In the genomic region with DNA sequence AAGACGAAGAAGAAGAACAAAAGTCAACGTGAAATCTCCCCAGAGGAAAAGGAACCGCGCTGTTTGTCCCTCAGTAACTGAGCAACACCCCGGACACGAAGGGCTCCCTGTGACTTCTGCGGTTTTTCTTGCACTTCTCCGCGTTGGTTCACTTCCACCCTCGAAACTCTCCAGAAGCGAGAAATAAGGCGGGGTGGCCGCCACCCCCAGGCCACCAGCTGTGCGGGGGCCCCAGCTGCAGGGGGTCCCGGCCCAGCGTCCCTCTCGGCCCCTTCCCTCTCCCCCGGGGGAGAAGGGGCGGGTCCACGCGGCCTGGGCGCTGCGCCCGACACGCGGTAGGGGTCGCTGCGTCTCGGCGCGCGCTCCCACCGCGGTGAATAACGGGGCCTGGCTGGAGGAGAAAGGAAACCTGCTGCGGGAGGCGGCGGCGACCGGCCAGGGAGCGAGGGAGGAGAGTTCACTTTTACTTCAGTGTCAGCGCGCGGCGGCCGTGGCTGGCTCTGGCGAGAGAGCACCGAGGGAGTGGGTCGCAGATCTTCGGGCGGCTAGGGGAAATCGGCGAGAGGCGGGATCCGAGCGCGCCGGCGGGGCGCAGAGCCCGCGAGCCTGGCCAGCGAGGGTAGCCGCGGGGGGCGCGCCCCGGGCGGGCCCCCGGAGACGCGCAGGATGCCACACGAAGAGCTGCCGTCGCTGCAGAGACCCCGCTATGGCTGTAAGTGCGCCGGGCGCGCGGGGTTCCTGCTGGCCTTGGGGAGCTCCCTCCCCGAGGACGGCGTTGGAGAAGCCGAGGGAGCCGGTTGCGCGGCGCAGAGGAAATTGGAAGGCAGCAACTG, we compare ENCODE assay signal across 9 cellular contexts. TPM values are rescaled to one million over a fixed set of nuclear protein-coding genes. Genes with fewer than 3 reads are reported as not detected.
DNase-seq lines count a peak whose midpoint lies in the region; ATAC-seq and TF ChIP-seq lines count a peak whose summit lies in the region.
"Had no signal": no experiment of that assay in that cellular context is flagged by ENCODE, and none has a peak within 500 bp of the region (broad histone marks: within the 10 kb centered on the region; RNA-seq: fewer than 3 reads in every experiment).

A gene with protein sequence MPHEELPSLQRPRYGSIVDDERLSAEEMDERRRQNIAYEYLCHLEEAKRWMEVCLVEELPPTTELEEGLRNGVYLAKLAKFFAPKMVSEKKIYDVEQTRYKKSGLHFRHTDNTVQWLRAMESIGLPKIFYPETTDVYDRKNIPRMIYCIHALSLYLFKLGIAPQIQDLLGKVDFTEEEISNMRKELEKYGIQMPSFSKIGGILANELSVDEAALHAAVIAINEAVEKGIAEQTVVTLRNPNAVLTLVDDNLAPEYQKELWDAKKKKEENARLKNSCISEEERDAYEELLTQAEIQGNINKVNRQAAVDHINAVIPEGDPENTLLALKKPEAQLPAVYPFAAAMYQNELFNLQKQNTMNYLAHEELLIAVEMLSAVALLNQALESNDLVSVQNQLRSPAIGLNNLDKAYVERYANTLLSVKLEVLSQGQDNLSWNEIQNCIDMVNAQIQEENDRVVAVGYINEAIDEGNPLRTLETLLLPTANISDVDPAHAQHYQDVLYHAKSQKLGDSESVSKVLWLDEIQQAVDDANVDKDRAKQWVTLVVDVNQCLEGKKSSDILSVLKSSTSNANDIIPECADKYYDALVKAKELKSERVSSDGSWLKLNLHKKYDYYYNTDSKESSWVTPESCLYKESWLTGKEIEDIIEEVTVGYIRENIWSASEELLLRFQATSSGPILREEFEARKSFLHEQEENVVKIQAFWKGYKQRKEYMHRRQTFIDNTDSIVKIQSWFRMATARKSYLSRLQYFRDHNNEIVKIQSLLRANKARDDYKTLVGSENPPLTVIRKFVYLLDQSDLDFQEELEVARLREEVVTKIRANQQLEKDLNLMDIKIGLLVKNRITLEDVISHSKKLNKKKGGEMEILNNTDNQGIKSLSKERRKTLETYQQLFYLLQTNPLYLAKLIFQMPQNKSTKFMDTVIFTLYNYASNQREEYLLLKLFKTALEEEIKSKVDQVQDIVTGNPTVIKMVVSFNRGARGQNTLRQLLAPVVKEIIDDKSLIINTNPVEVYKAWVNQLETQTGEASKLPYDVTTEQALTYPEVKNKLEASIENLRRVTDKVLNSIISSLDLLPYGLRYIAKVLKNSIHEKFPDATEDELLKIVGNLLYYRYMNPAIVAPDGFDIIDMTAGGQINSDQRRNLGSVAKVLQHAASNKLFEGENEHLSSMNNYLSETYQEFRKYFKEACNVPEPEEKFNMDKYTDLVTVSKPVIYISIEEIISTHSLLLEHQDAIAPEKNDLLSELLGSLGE (N-terminal part only) (plus strand): TSS at position 406 of the 833 bp plus-strand sequence. CDS start 261 bp downstream, at position 667.

- peak; percentile 47; the same call in 1 of the 2 replicates for TF ChIP-seq CTCF in BJ (IDR thresholded peaks at IDR 0.05; ENCODE audit: insufficient read depth, low read depth, low read length)

- peak; percentile 39 for ATAC-seq in GM19043 (IDR thresholded peaks at IDR 0.05; ENCODE audit: low read depth, unreplicated experiment)
- ATAC-seq in HG03280 (IDR thresholded peaks at IDR 0.05; ENCODE audit: unreplicated experiment), result peak; percentile 61

- no peak for DNase-seq in BJ (ENCODE audit: low read depth)
- DNase-seq in RPMI7951 (ENCODE audit: low read depth), result peak; percentile 24
- DNase-seq in activated T-helper 1 cell treated with anti-CD3 and anti-CD28 coated beads, Interleukin-2, amount 50 U/mL, for 16 hours (ENCODE audit: low read depth in 1 of 2, low spot score in 1 of 2), result peak; percentile 46 to 75
- DNase-seq in foreskin melanocyte, result peak; percentile 58
- DNase-seq in occipital lobe (lab: John Stamatoyannopoulos, UW), result peak; percentile 22

- peaks cover 21% of the 10 kb centered on the region for H3K27me3 ChIP-seq in BJ (ENCODE audit: control insufficient read depth, insufficient read depth, low read length)

- peak within 1 kb of the TSS; percentile 47 for H3K4me3 ChIP-seq in BJ (ENCODE audit: low read depth, low read length)

- POLR2A ChIA-PET in BJ (lab: Charles Lee), result no interaction called here

- no peak within 1 kb of the TSS for H3K27ac ChIP-seq in temporal lobe (ENCODE audit: low read depth, low read length)
- H3K27ac ChIP-seq: epithelial cell of prostate had no signal

- H3K36me3 ChIP-seq in BJ (ENCODE audit: control insufficient read depth, insufficient read depth, low read length), result no peaks in the 10 kb centered on the region

- CTCF ChIA-PET in BJ (lab: Yijun Ruan, JAX), result interaction anchor here (1.7 kb wide), 1 partner anchor 47 kb away, joined by 5 read pairs; no protein-coding TSS in a partner anchor

RNA-seq across cellular contexts. Expression of the gene that starts here (rescaled TPM):
- 0.01 and 0.12 TPM in 2 replicates for polyA plus RNA-seq in BJ (2011; rRNA removed)
- not detected in 2 replicates for polyA minus RNA-seq in BJ (2011; rRNA and poly(A)+ RNA removed)
- total RNA-seq in RPMI7951 (2014; rRNA removed; shearing (Covaris generic)), result 0.24 and 0.29 TPM in 2 replicates
- total RNA-seq in occipital lobe (20.7 TPM), temporal lobe (20.7 TPM)

Comparison
In these comparisons a context has a peak if more than half of its experiments do, and no peak if none do; other contexts are left out.
1. RNA of the gene that starts here (total RNA-seq): 20.7 TPM in occipital lobe (single experiment) and 20.7 TPM in temporal lobe (single experiment); 0.24 to 0.29 TPM in RPMI7951; every median in the first group is over 10 times any median in the second.
2. Peak in DNase-seq in RPMI7951; RNA of the gene not detected or under 1 TPM.